Comparison of ENCODE assay signal across 1 cellular context in the genomic region with DNA sequence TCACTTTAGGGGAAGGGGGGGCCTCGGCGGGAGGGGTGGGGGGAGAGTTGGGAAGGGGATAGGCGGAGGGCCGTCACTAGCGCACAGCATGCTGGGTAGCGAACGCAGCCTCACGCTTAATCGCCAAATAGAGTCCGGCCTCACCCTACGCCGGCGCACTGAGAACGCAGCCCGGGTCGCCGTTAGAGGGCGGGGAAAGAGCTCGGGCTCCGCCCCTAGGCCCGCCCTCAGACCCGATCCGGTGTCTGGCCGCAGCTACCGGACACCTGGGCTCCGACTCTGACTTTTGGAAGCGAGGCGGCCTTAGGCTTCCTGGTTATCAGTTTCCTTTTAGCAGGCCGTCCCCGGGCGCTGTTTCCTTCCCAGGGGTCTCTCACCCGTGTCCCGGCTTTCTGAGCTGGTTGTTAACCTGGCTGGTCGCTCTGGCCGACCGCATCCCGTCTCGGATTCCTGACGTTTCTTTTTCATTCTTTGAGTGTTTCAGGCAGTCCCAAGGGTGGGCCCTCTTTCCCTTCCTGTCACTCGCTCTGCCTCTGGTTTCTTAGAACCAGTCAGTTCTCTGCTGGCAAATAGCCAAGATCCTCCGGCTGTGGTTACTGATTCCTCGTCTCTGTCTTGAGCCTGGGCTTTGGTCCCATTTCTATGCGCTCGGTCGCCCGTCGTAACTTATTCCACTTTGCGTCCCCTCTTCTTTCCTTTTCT.
TF ChIP-seq lines count a peak whose summit lies in the region.

No MANE protein-coding gene starts in this region.

TF ChIP-seq in K562, 482 proteins besides CTCF, POLR2A, EP300 and RAD21 (continued from another document and continues in another):
- TF ChIP-seq, protein P1, sequence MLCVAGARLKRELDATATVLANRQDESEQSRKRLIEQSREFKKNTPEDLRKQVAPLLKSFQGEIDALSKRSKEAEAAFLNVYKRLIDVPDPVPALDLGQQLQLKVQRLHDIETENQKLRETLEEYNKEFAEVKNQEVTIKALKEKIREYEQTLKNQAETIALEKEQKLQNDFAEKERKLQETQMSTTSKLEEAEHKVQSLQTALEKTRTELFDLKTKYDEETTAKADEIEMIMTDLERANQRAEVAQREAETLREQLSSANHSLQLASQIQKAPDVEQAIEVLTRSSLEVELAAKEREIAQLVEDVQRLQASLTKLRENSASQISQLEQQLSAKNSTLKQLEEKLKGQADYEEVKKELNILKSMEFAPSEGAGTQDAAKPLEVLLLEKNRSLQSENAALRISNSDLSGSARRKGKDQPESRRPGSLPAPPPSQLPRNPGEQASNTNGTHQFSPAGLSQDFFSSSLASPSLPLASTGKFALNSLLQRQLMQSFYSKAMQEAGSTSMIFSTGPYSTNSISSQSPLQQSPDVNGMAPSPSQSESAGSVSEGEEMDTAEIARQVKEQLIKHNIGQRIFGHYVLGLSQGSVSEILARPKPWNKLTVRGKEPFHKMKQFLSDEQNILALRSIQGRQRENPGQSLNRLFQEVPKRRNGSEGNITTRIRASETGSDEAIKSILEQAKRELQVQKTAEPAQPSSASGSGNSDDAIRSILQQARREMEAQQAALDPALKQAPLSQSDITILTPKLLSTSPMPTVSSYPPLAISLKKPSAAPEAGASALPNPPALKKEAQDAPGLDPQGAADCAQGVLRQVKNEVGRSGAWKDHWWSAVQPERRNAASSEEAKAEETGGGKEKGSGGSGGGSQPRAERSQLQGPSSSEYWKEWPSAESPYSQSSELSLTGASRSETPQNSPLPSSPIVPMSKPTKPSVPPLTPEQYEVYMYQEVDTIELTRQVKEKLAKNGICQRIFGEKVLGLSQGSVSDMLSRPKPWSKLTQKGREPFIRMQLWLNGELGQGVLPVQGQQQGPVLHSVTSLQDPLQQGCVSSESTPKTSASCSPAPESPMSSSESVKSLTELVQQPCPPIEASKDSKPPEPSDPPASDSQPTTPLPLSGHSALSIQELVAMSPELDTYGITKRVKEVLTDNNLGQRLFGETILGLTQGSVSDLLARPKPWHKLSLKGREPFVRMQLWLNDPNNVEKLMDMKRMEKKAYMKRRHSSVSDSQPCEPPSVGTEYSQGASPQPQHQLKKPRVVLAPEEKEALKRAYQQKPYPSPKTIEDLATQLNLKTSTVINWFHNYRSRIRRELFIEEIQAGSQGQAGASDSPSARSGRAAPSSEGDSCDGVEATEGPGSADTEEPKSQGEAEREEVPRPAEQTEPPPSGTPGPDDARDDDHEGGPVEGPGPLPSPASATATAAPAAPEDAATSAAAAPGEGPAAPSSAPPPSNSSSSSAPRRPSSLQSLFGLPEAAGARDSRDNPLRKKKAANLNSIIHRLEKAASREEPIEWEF (CRISPR knock-in tag; IDR thresholded peaks at IDR 0.05) = no peak
- TF ChIP-seq SMARCC2 (IDR thresholded peaks at IDR 0.05; ENCODE audit: low read depth) = 0 out of 2 replicates have a peak, but pooled peaks have one; percentile 22
- TF ChIP-seq, protein P2, sequence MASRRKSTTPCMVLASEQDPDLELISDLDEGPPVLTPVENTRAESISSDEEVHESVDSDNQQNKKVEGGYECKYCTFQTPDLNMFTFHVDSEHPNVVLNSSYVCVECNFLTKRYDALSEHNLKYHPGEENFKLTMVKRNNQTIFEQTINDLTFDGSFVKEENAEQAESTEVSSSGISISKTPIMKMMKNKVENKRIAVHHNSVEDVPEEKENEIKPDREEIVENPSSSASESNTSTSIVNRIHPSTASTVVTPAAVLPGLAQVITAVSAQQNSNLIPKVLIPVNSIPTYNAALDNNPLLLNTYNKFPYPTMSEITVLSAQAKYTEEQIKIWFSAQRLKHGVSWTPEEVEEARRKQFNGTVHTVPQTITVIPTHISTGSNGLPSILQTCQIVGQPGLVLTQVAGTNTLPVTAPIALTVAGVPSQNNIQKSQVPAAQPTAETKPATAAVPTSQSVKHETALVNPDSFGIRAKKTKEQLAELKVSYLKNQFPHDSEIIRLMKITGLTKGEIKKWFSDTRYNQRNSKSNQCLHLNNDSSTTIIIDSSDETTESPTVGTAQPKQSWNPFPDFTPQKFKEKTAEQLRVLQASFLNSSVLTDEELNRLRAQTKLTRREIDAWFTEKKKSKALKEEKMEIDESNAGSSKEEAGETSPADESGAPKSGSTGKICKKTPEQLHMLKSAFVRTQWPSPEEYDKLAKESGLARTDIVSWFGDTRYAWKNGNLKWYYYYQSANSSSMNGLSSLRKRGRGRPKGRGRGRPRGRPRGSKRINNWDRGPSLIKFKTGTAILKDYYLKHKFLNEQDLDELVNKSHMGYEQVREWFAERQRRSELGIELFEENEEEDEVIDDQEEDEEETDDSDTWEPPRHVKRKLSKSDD (conservative IDR thresholded peaks at IDR 0.05; ENCODE audit: low read length) = no peak
- TF ChIP-seq, protein P3, sequence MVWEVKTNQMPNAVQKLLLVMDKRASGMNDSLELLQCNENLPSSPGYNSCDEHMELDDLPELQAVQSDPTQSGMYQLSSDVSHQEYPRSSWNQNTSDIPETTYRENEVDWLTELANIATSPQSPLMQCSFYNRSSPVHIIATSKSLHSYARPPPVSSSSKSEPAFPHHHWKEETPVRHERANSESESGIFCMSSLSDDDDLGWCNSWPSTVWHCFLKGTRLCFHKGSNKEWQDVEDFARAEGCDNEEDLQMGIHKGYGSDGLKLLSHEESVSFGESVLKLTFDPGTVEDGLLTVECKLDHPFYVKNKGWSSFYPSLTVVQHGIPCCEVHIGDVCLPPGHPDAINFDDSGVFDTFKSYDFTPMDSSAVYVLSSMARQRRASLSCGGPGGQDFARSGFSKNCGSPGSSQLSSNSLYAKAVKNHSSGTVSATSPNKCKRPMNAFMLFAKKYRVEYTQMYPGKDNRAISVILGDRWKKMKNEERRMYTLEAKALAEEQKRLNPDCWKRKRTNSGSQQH (CRISPR knock-in tag; IDR thresholded peaks at IDR 0.05) = no peak
- peak; percentile 37 for TF ChIP-seq TAF1 (IDR thresholded peaks at IDR 0.05; ENCODE audit: control insufficient read depth, extremely low read depth, insufficient read depth, low read length, severe bottlenecking)
- TF ChIP-seq, protein P4, sequence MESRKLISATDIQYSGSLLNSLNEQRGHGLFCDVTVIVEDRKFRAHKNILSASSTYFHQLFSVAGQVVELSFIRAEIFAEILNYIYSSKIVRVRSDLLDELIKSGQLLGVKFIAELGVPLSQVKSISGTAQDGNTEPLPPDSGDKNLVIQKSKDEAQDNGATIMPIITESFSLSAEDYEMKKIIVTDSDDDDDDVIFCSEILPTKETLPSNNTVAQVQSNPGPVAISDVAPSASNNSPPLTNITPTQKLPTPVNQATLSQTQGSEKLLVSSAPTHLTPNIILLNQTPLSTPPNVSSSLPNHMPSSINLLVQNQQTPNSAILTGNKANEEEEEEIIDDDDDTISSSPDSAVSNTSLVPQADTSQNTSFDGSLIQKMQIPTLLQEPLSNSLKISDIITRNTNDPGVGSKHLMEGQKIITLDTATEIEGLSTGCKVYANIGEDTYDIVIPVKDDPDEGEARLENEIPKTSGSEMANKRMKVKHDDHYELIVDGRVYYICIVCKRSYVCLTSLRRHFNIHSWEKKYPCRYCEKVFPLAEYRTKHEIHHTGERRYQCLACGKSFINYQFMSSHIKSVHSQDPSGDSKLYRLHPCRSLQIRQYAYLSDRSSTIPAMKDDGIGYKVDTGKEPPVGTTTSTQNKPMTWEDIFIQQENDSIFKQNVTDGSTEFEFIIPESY (CRISPR knock-in tag; IDR thresholded peaks at IDR 0.05) = no peak
- TF ChIP-seq RHOXF2B (CRISPR knock-in tag; conservative IDR thresholded peaks at IDR 0.05) = no peak
- TF ChIP-seq ZC3H4 (CRISPR knock-in tag; IDR thresholded peaks at IDR 0.05; ENCODE audit: borderline replicate concordance) = no peak
- TF ChIP-seq, protein P5, sequence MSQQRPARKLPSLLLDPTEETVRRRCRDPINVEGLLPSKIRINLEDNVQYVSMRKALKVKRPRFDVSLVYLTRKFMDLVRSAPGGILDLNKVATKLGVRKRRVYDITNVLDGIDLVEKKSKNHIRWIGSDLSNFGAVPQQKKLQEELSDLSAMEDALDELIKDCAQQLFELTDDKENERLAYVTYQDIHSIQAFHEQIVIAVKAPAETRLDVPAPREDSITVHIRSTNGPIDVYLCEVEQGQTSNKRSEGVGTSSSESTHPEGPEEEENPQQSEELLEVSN (IDR thresholded peaks at IDR 0.05; ENCODE audit: borderline replicate concordance in 1 of 2, extremely low read depth in 1 of 2, insufficient read depth in 1 of 2, insufficient read length in 1 of 2, low read depth in 1 of 2, low read length in 1 of 2, poor library complexity in 1 of 2, severe bottlenecking in 1 of 2) = no peak
- no peak for TF ChIP-seq CBX1 (IDR thresholded peaks at IDR 0.05; ENCODE audit: low read depth)
- TF ChIP-seq, protein P6, sequence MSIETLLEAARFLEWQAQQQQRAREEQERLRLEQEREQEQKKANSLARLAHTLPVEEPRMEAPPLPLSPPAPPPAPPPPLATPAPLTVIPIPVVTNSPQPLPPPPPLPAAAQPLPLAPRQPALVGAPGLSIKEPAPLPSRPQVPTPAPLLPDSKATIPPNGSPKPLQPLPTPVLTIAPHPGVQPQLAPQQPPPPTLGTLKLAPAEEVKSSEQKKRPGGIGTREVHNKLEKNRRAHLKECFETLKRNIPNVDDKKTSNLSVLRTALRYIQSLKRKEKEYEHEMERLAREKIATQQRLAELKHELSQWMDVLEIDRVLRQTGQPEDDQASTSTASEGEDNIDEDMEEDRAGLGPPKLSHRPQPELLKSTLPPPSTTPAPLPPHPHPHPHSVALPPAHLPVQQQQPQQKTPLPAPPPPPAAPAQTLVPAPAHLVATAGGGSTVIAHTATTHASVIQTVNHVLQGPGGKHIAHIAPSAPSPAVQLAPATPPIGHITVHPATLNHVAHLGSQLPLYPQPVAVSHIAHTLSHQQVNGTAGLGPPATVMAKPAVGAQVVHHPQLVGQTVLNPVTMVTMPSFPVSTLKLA (conservative IDR thresholded peaks at IDR 0.05) = peak in 1 of 2 experiments; percentile 67; a peak in 2 of 4 replicates
- no peak for TF ChIP-seq NFE2 (IDR thresholded peaks at IDR 0.05; ENCODE audit: low read depth)
- no peak for TF ChIP-seq SREBF1 (IDR thresholded peaks at IDR 0.05; ENCODE audit: borderline replicate concordance, low read depth, low read length)
- TF ChIP-seq SETDB1 (IDR thresholded peaks at IDR 0.05; ENCODE audit: low read length) = no peak
- peak; percentile 70 for TF ChIP-seq RBFOX2 (IDR thresholded peaks at IDR 0.05; ENCODE audit: low read depth, low read length)
- TF ChIP-seq XRCC3 (IDR thresholded peaks at IDR 0.05) = no peak
- TF ChIP-seq GATAD2A (IDR thresholded peaks at IDR 0.05) = no peak
- TF ChIP-seq PCBP2 (IDR thresholded peaks at IDR 0.05; ENCODE audit: low read depth, low read length, poor library complexity, severe bottlenecking) = no peak
- no peak for TF ChIP-seq JUN (IDR thresholded peaks at IDR 0.05; ENCODE audit: borderline replicate concordance, low read depth, low read length)
- TF ChIP-seq JUN (CRISPR knock-in tag; IDR thresholded peaks at IDR 0.05; ENCODE audit: borderline replicate concordance) = no peak
- no peak for TF ChIP-seq KDM2B (CRISPR knock-in tag; IDR thresholded peaks at IDR 0.05)
- TF ChIP-seq BDP1 (IDR thresholded peaks at IDR 0.05; ENCODE audit: insufficient read depth, insufficient read length) = no peak
- TF ChIP-seq, protein P7, sequence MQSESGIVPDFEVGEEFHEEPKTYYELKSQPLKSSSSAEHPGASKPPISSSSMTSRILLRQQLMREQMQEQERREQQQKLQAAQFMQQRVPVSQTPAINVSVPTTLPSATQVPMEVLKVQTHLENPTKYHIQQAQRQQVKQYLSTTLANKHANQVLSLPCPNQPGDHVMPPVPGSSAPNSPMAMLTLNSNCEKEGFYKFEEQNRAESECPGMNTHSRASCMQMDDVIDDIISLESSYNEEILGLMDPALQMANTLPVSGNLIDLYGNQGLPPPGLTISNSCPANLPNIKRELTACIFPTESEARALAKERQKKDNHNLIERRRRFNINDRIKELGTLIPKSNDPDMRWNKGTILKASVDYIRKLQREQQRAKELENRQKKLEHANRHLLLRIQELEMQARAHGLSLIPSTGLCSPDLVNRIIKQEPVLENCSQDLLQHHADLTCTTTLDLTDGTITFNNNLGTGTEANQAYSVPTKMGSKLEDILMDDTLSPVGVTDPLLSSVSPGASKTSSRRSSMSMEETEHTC (IDR thresholded peaks at IDR 0.05) = no peak
- no peak for TF ChIP-seq NFATC3 (IDR thresholded peaks at IDR 0.05)
- peak; percentile 50; the same call in 1 of the 2 replicates for TF ChIP-seq ETV1 (tag; conservative IDR thresholded peaks at IDR 0.05; ENCODE audit: low read depth)
- TF ChIP-seq BRD9 (IDR thresholded peaks at IDR 0.05; ENCODE audit: low read depth, partially characterized antibody) = peak; percentile 80
- no peak for TF ChIP-seq OTX1 (CRISPR knock-in tag; IDR thresholded peaks at IDR 0.05)
- peak; percentile 71 for TF ChIP-seq SMARCE1 (IDR thresholded peaks at IDR 0.05)
- peak; percentile 63 for TF ChIP-seq CXXC5 (CRISPR knock-in tag; IDR thresholded peaks at IDR 0.05)
- no peak for TF ChIP-seq TCF7 (IDR thresholded peaks at IDR 0.05; ENCODE audit: borderline replicate concordance)
- TF ChIP-seq TBP (optimal IDR thresholded peaks at IDR 0.05; ENCODE audit: low read depth, low read length) = peak; percentile 33
- no peak for TF ChIP-seq NR2C2 (CRISPR knock-in tag; IDR thresholded peaks at IDR 0.05)
- TF ChIP-seq NR2C2 (tag; IDR thresholded peaks at IDR 0.05) = peak; percentile 36; the same call in 1 of the 2 replicates
- no peak for TF ChIP-seq ATF1 (CRISPR knock-in tag; IDR thresholded peaks at IDR 0.05)
- TF ChIP-seq ATF1 (tag; IDR thresholded peaks at IDR 0.05) = peak; percentile 36; the same call in 1 of the 2 replicates
- no peak for TF ChIP-seq ZNF232 (CRISPR knock-in tag; IDR thresholded peaks at IDR 0.05)
- no peak for TF ChIP-seq E2F3 (CRISPR knock-in tag; IDR thresholded peaks at IDR 0.05)
- TF ChIP-seq ZNF316 (IDR thresholded peaks at IDR 0.05) = no peak
- peak; percentile 41; the same call in 1 of the 2 replicates for TF ChIP-seq GABPB1 (CRISPR knock-in tag; IDR thresholded peaks at IDR 0.05)
- no peak for TF ChIP-seq ZNF764 (CRISPR knock-in tag; IDR thresholded peaks at IDR 0.05; ENCODE audit: low read depth)
- TF ChIP-seq, protein P8, sequence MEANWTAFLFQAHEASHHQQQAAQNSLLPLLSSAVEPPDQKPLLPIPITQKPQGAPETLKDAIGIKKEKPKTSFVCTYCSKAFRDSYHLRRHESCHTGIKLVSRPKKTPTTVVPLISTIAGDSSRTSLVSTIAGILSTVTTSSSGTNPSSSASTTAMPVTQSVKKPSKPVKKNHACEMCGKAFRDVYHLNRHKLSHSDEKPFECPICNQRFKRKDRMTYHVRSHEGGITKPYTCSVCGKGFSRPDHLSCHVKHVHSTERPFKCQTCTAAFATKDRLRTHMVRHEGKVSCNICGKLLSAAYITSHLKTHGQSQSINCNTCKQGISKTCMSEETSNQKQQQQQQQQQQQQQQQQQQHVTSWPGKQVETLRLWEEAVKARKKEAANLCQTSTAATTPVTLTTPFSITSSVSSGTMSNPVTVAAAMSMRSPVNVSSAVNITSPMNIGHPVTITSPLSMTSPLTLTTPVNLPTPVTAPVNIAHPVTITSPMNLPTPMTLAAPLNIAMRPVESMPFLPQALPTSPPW (CRISPR knock-in tag; IDR thresholded peaks at IDR 0.05) = peak; percentile 98
- TF ChIP-seq, protein P9, sequence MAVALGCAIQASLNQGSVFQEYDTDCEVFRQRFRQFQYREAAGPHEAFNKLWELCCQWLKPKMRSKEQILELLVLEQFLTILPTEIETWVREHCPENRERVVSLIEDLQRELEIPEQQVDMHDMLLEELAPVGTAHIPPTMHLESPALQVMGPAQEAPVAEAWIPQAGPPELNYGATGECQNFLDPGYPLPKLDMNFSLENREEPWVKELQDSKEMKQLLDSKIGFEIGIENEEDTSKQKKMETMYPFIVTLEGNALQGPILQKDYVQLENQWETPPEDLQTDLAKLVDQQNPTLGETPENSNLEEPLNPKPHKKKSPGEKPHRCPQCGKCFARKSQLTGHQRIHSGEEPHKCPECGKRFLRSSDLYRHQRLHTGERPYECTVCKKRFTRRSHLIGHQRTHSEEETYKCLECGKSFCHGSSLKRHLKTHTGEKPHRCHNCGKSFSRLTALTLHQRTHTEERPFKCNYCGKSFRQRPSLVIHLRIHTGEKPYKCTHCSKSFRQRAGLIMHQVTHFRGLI (CRISPR knock-in tag; IDR thresholded peaks at IDR 0.05) = no peak
- TF ChIP-seq KLF16 (IDR thresholded peaks at IDR 0.05) = no peak
- no peak for TF ChIP-seq FOXJ3 (CRISPR knock-in tag; IDR thresholded peaks at IDR 0.05)
